20 cellular contexts compared by ENCODE assay signal in the genomic region with DNA sequence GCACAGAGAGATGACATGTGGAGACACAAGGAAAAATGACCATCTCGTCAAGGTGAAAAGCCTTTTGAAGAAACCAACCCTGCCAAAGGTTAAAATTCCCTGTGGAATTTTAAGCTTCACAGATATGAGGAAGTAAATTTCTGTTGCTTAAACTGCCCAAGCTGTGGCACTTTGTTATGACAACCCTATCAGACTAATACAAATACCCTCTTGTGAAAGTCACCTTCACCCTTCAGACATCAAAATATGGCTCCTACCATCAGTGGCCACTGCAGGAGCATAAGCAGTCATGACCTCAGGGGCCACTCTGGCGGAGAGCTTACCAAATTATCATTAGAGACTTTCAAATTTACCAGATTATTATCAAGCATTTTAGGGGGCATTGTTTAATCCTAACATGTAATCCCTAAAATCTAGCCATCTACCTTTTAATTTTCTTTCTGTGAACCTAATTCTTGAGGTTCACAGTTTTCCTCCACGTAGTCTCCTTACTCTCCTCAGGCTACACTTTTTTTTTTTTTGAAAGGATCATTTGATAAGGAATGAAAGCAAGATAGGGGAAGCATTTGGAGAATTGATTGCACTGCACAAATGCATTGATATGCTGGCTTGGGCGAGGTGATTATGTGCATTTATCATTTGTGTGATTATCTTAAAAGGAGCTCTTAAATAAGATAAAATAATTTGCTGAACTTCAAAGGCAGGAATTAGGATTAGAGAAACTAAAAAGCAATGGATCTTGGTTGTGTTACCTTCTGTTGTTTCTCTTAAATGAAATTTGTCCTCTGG.
DNase-seq lines count a peak whose midpoint lies in the region; ATAC-seq and TF ChIP-seq lines count a peak whose summit lies in the region.
"Had no signal": no experiment of that assay in that cellular context is flagged by ENCODE, and none has a peak within 500 bp of the region (broad histone marks: within the 10 kb centered on the region; RNA-seq: fewer than 3 reads in every experiment).

No MANE protein-coding gene starts in this region.

- H3K27ac ChIP-seq in heart right ventricle (peak overlapping the region in 1 of 10 donors; percentile 7), right cardiac atrium (ENCODE audit: low read length) (no peak overlapping the region), trophoblast cell (ENCODE audit: low read depth, low read length) (no peak overlapping the region), coronary artery (no peak overlapping the region)
- H3K27ac ChIP-seq: GM23248 had no signal

- H3K4ac ChIP-seq in trophoblast cell (ENCODE audit: low read depth, low read length): no peak overlapping the region

- H3K9me3 ChIP-seq in heart right ventricle (peaks cover 0 to 18% (median 4%) of the 10 kb centered on the region in 11 donors), right cardiac atrium (ENCODE audit: control insufficient read depth, low read length) (no peaks in the 10 kb centered on the region), trophoblast cell (ENCODE audit: insufficient read depth, low read depth, low read length) (peaks cover 4% of the 10 kb centered on the region)
- H3K9me3 ChIP-seq: BE2C, HAP-1 had no signal

- H3K4me1 ChIP-seq in heart right ventricle (peaks cover 0 to 4% (median 0%) of the 10 kb centered on the region in 9 donors), right cardiac atrium (ENCODE audit: control insufficient read depth, insufficient read depth, low read length) (no peaks in the 10 kb centered on the region), trophoblast cell (ENCODE audit: control insufficient read depth in 1 of 2, insufficient read depth in 2 of 2, low read length in 2 of 2) (no peaks in the 10 kb centered on the region)
- H3K4me1 ChIP-seq: BE2C, HAP-1 had no signal

- 52 to 59% methylated on average over 4 of the region's 4 CpGs for WGBS in heart right ventricle, 2 donors
- 47% methylated on average over 4 of the region's 4 CpGs for WGBS in right cardiac atrium
- no CpG with 5 or more reads among the region's 4 CpGs for WGBS in trophoblast cell (ENCODE audit: extremely low coverage, insufficient coverage, insufficient read length)

- H3K14ac ChIP-seq in trophoblast cell (ENCODE audit: low read length): no peak overlapping the region

- no peak overlapping the region for H3K4me3 ChIP-seq in heart right ventricle
- H3K4me3 ChIP-seq in right cardiac atrium (ENCODE audit: low read length): no peak overlapping the region
- no peak overlapping the region for H3K4me3 ChIP-seq in trophoblast cell (ENCODE audit: low read depth, low read length)
- H3K4me3 ChIP-seq in coronary artery: no peak overlapping the region
- H3K4me3 ChIP-seq: GM12878, GM23248, HAP-1 had no signal

- ATAC-seq in Right ventricle myocardium superior (ENCODE audit: poor library complexity) (peak; percentile 89), left cardiac atrium (no peak), heart right ventricle (peak in 7 of 8 donors; percentile 47 to 98 (median 73)), right cardiac atrium (peak; percentile 60 to 64), GM21360 (IDR thresholded peaks at IDR 0.05; ENCODE audit: unreplicated experiment) (no peak)
- no peak for ATAC-seq in activated CD8-positive, alpha-beta memory T cell treated with anti-CD3 and anti-CD28 coated beads, Interleukin-2, amount 10 ng/mL, durations not matched to agents 7 days and 5 days
- ATAC-seq: GM12878 had no signal

- no peaks in the 10 kb centered on the region for H3K27me3 Mint-ChIP-seq in activated CD8-positive, alpha-beta memory T cell treated with anti-CD3 and anti-CD28 coated beads, Interleukin-2, amount 10 ng/mL, durations not matched to agents 7 days and 5 days

- H3K27me3 ChIP-seq in heart right ventricle (no peaks in the 10 kb centered on the region), right cardiac atrium (ENCODE audit: control insufficient read depth, insufficient read depth) (no peaks in the 10 kb centered on the region), trophoblast cell (ENCODE audit: insufficient read depth, low read length) (no peaks in the 10 kb centered on the region)

- no peak overlapping the region for H4K8ac ChIP-seq in trophoblast cell (ENCODE audit: low read depth, low read length)

- H3K9me3 Mint-ChIP-seq in activated CD8-positive, alpha-beta memory T cell treated with anti-CD3 and anti-CD28 coated beads, Interleukin-2, amount 10 ng/mL, durations not matched to agents 7 days and 5 days (ENCODE audit: low read depth): peaks cover 1% of the 10 kb centered on the region

- H2AFZ ChIP-seq in trophoblast cell (ENCODE audit: insufficient read depth, low read length, poor library complexity): no peak overlapping the region
- H2AFZ ChIP-seq: GM23248 had no signal

- no peak overlapping the region for H2BK12ac ChIP-seq in trophoblast cell (ENCODE audit: low read length)

- H3K36me3 Mint-ChIP-seq in activated CD8-positive, alpha-beta memory T cell treated with anti-CD3 and anti-CD28 coated beads, Interleukin-2, amount 10 ng/mL, durations not matched to agents 7 days and 5 days: no peaks in the 10 kb centered on the region
- H3K36me3 Mint-ChIP-seq: CD4-positive, CD25-positive, alpha-beta regulatory T cell; CD8-positive, alpha-beta memory T cell had no signal

- CTCF ChIA-PET in activated CD8-positive, alpha-beta memory T cell treated with anti-CD3 and anti-CD28 coated beads, Interleukin-2, amount 10 ng/mL, durations not matched to agents 7 days and 5 days (lab: Charles Lee): no interaction called here

- no peak overlapping the region for H3K4me3 Mint-ChIP-seq in activated CD8-positive, alpha-beta memory T cell treated with anti-CD3 and anti-CD28 coated beads, Interleukin-2, amount 10 ng/mL, durations not matched to agents 7 days and 5 days
- H3K4me3 Mint-ChIP-seq: CD4-positive, CD25-positive, alpha-beta regulatory T cell; CD8-positive, alpha-beta memory T cell had no signal

- H3K4me2 ChIP-seq in trophoblast cell (ENCODE audit: low read length): no peak overlapping the region

- no peaks in the 10 kb centered on the region for H3K79me1 ChIP-seq in trophoblast cell (ENCODE audit: low read length)

- DNase-seq in Right ventricle myocardium superior: no peak
- DNase-seq in left cardiac atrium: no peak
- no peak for DNase-seq in heart right ventricle
- DNase-seq in right cardiac atrium: no peak
- DNase-seq in trophoblast cell: peak; percentile 13 to 81
- DNase-seq in coronary artery (ENCODE audit: low spot score): no peak
- no peak for DNase-seq in activated CD8-positive, alpha-beta memory T cell treated with anti-CD3 and anti-CD28 coated beads, Interleukin-2, amount 10 ng/mL, durations not matched to agents 7 days and 5 days
- DNase-seq: ACHN; BE2C; C1 segment of cervical spinal cord; CD4-positive, CD25-positive, alpha-beta regulatory T cell; CD8-positive, alpha-beta memory T cell; COR-L47; DMS153; DND-41; EL; GM23248 had no signal

- H3K79me2 ChIP-seq in trophoblast cell (ENCODE audit: control insufficient read depth, insufficient read depth, low read length, poor library complexity): no peaks in the 10 kb centered on the region

- H4K91ac ChIP-seq in trophoblast cell (ENCODE audit: low read depth, low read length): no peak overlapping the region

- H4K12ac ChIP-seq in trophoblast cell (ENCODE audit: low read depth, low read length): no peak overlapping the region

- H3K4me1 Mint-ChIP-seq in activated CD8-positive, alpha-beta memory T cell treated with anti-CD3 and anti-CD28 coated beads, Interleukin-2, amount 10 ng/mL, durations not matched to agents 7 days and 5 days: no peaks in the 10 kb centered on the region
- H3K4me1 Mint-ChIP-seq: CD4-positive, CD25-positive, alpha-beta regulatory T cell; CD8-positive, alpha-beta memory T cell had no signal

- H3K23ac ChIP-seq in trophoblast cell (ENCODE audit: low read length): no peak overlapping the region

- no peak overlapping the region for H3K18ac ChIP-seq in trophoblast cell (ENCODE audit: low read length)

- intact Hi-C loops in Right ventricle myocardium superior (cut with DNase I): no loop called here
- intact Hi-C loops in left cardiac atrium (cut with DNase I): no loop called here
- intact Hi-C loops in heart right ventricle (cut with DNase I): no loop called here
- intact Hi-C loops in right cardiac atrium (cut with DNase I): no loop called here

- no peak overlapping the region for H2AK5ac ChIP-seq in trophoblast cell (ENCODE audit: low read length)

- no peak overlapping the region for H3K9ac ChIP-seq in trophoblast cell (ENCODE audit: low read length)
- H3K9ac ChIP-seq: GM23248 had no signal

- TF ChIP-seq CTCF in heart right ventricle (IDR thresholded peaks at IDR 0.05) (no peak), coronary artery (IDR thresholded peaks at IDR 0.05) (no peak)

- no peak overlapping the region for H3K27ac Mint-ChIP-seq in activated CD8-positive, alpha-beta memory T cell treated with anti-CD3 and anti-CD28 coated beads, Interleukin-2, amount 10 ng/mL, durations not matched to agents 7 days and 5 days
- H3K27ac Mint-ChIP-seq: CD4-positive, CD25-positive, alpha-beta regulatory T cell; CD8-positive, alpha-beta memory T cell had no signal

- H2BK5ac ChIP-seq in trophoblast cell (ENCODE audit: low read depth, low read length, poor library complexity): no peak overlapping the region

- H3K36me3 ChIP-seq in heart right ventricle: no peaks in the 10 kb centered on the region
- no peaks in the 10 kb centered on the region for H3K36me3 ChIP-seq in trophoblast cell (ENCODE audit: control insufficient read depth in 1 of 2, insufficient read depth in 2 of 2, low read length in 2 of 2)
- H3K36me3 ChIP-seq: BE2C, HAP-1 had no signal

- H2BK120ac ChIP-seq in trophoblast cell (ENCODE audit: insufficient read depth, low read length, poor library complexity): no peak overlapping the region

Comparison
In these comparisons a context has a peak if more than half of its experiments do, and no peak if none do; other contexts are left out.
1. ATAC-seq: peak in Right ventricle myocardium superior (single experiment), heart right ventricle (7 of 8) and right cardiac atrium (2 of 2); none in left cardiac atrium (0 of 2), GM21360 (single experiment) and activated CD8-positive, alpha-beta memory T cell treated with anti-CD3 and anti-CD28 coated beads, Interleukin-2, amount 10 ng/mL, durations not matched to agents 7 days and 5 days (single experiment).
2. DNase-seq: peak in trophoblast cell (2 of 2); none in Right ventricle myocardium superior (single experiment), left cardiac atrium (single experiment), heart right ventricle (0 of 2), right cardiac atrium (0 of 3), coronary artery (single experiment) and activated CD8-positive, alpha-beta memory T cell treated with anti-CD3 and anti-CD28 coated beads, Interleukin-2, amount 10 ng/mL, durations not matched to agents 7 days and 5 days (single experiment).